1 cellular context compared by ENCODE assay signal in the genomic region with DNA sequence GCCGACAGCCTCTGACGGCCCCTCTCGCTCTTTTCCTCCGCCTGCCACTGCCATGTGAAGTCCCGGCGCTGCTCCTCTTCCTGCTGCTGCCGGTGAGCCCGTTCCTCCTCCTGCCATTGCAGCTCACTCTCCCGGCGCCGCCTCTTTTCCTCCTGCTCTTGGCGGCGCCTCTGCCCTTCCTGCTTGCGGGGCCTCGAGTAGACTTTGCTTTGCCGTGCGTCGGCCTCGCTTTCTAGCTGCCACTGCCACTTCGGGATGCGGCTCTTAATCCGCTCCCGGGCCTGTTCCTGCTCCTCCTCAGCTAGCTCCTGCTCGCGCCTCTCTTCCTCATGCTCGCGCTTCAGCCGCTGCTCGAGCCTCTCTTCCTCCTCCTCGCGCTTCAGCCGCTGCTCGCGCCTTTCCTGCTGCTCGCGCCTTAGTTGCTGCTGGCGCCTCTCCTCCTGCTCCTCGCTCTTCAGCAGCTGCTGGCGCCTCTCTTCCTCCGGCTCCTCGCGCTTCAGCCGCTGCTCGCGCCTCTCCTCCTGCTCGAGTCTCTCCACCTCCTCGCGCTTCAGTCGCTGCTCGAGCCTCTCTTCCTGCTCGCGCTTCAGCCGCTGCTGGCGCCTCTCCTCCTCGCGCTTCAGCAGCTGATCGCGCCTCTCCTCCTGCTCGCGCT.
TF ChIP-seq lines count a peak whose summit lies in the region.

No MANE protein-coding gene starts in this region.

TF ChIP-seq in HEK293, 187 proteins besides CTCF, POLR2A, EP300 and RAD21 (continued from another document and continues in another):
- no peak for TF ChIP-seq ZNF174 (tag by site-specific recombination; IDR thresholded peaks at IDR 0.05)
- no peak for TF ChIP-seq ZNF521 (tag by site-specific recombination; IDR thresholded peaks at IDR 0.05)
- TF ChIP-seq GLI2 (tag by site-specific recombination; IDR thresholded peaks at IDR 0.05; ENCODE audit: borderline replicate concordance, low read depth): no peak
- TF ChIP-seq KLF10 (tag by site-specific recombination; IDR thresholded peaks at IDR 0.05): no peak
- 0 out of 2 replicates have a peak, but pooled peaks have one; percentile 4 for TF ChIP-seq ZEB2 (tag by site-specific recombination; IDR thresholded peaks at IDR 0.05)
- TF ChIP-seq ZSCAN16 (tag by site-specific recombination; IDR thresholded peaks at IDR 0.05): no peak
- no peak for TF ChIP-seq ZNF146 (tag by site-specific recombination; IDR thresholded peaks at IDR 0.05)
- TF ChIP-seq ZNF335 (tag by site-specific recombination; conservative IDR thresholded peaks at IDR 0.05): peak; percentile 63; the same call in 1 of the 2 replicates
- TF ChIP-seq ZNF623 (tag by site-specific recombination; IDR thresholded peaks at IDR 0.05): no peak
- no peak for TF ChIP-seq ZNF155 (tag by site-specific recombination; IDR thresholded peaks at IDR 0.05)
- no peak for TF ChIP-seq ZXDB (tag by site-specific recombination; IDR thresholded peaks at IDR 0.05)
- TF ChIP-seq ZBTB21 (tag by site-specific recombination; IDR thresholded peaks at IDR 0.05): no peak
- TF ChIP-seq ZNF658 (tag by site-specific recombination; IDR thresholded peaks at IDR 0.05): no peak
- TF ChIP-seq ZNF2 (tag by site-specific recombination; IDR thresholded peaks at IDR 0.05): no peak
- no peak for TF ChIP-seq ZNF311 (tag by site-specific recombination; IDR thresholded peaks at IDR 0.05; ENCODE audit: borderline replicate concordance)
- no peak for TF ChIP-seq ZNF548 (tag by site-specific recombination; IDR thresholded peaks at IDR 0.05)
- no peak for TF ChIP-seq ZNF677 (tag by site-specific recombination; IDR thresholded peaks at IDR 0.05)
- TF ChIP-seq ZNF664 (tag by site-specific recombination; IDR thresholded peaks at IDR 0.05): no peak
- TF ChIP-seq ZNF274 (IDR thresholded peaks at IDR 0.05; ENCODE audit: low read length): no peak
- TF ChIP-seq ZNF274 (tag by site-specific recombination; IDR thresholded peaks at IDR 0.05; ENCODE audit: borderline replicate concordance): no peak
- TF ChIP-seq ZNF558 (tag by site-specific recombination; IDR thresholded peaks at IDR 0.05): no peak
- no peak for TF ChIP-seq GLIS2 (tag by site-specific recombination; IDR thresholded peaks at IDR 0.05)
- peak; percentile 26; the same call in 1 of the 2 replicates for TF ChIP-seq ZSCAN30 (tag by site-specific recombination; IDR thresholded peaks at IDR 0.05)
- no peak for TF ChIP-seq SCRT2 (tag by site-specific recombination; IDR thresholded peaks at IDR 0.05)
- TF ChIP-seq ZNF175 (tag by site-specific recombination; IDR thresholded peaks at IDR 0.05): no peak
- no peak for TF ChIP-seq ZBTB49 (tag by site-specific recombination; IDR thresholded peaks at IDR 0.05; ENCODE audit: low read depth)
- TF ChIP-seq ZNF223 (tag by site-specific recombination; IDR thresholded peaks at IDR 0.05): no peak
- no peak for TF ChIP-seq ZSCAN4 (tag by site-specific recombination; IDR thresholded peaks at IDR 0.05)
- TF ChIP-seq ZNF626 (tag by site-specific recombination; IDR thresholded peaks at IDR 0.05): no peak
- no peak; the same call in 1 of the 2 replicates for TF ChIP-seq ZIC2 (tag by site-specific recombination; IDR thresholded peaks at IDR 0.05)
- TF ChIP-seq ZNF501 (tag by site-specific recombination; IDR thresholded peaks at IDR 0.05): peak; percentile 42; the same call in 1 of the 2 replicates
- TF ChIP-seq, protein P1, sequence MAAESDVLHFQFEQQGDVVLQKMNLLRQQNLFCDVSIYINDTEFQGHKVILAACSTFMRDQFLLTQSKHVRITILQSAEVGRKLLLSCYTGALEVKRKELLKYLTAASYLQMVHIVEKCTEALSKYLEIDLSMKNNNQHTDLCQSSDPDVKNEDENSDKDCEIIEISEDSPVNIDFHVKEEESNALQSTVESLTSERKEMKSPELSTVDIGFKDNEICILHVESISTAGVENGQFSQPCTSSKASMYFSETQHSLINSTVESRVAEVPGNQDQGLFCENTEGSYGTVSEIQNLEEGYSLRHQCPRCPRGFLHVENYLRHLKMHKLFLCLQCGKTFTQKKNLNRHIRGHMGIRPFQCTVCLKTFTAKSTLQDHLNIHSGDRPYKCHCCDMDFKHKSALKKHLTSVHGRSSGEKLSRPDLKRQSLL (tag by site-specific recombination; IDR thresholded peaks at IDR 0.05): peak; percentile 95; the same call in 1 of the 2 replicates
- 0 out of 2 replicates have a peak, but pooled peaks have one; percentile 9 for TF ChIP-seq ZNF10 (tag by site-specific recombination; IDR thresholded peaks at IDR 0.05)
- peak; percentile 50 for TF ChIP-seq ZNF366 (tag by site-specific recombination; conservative IDR thresholded peaks at IDR 0.05)
- TF ChIP-seq, protein P2, sequence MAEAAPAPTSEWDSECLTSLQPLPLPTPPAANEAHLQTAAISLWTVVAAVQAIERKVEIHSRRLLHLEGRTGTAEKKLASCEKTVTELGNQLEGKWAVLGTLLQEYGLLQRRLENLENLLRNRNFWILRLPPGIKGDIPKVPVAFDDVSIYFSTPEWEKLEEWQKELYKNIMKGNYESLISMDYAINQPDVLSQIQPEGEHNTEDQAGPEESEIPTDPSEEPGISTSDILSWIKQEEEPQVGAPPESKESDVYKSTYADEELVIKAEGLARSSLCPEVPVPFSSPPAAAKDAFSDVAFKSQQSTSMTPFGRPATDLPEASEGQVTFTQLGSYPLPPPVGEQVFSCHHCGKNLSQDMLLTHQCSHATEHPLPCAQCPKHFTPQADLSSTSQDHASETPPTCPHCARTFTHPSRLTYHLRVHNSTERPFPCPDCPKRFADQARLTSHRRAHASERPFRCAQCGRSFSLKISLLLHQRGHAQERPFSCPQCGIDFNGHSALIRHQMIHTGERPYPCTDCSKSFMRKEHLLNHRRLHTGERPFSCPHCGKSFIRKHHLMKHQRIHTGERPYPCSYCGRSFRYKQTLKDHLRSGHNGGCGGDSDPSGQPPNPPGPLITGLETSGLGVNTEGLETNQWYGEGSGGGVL (tag by site-specific recombination; IDR thresholded peaks at IDR 0.05): no peak
- no peak for TF ChIP-seq ZNF19 (tag by site-specific recombination; IDR thresholded peaks at IDR 0.05; ENCODE audit: low read depth)
- TF ChIP-seq ZNF266 (tag by site-specific recombination; IDR thresholded peaks at IDR 0.05; ENCODE audit: low read depth): no peak
- no peak for TF ChIP-seq GFI1B (tag by site-specific recombination; IDR thresholded peaks at IDR 0.05)
- TF ChIP-seq ZNF302 (tag by site-specific recombination; IDR thresholded peaks at IDR 0.05; ENCODE audit: low read depth): no peak
- TF ChIP-seq, protein P3, sequence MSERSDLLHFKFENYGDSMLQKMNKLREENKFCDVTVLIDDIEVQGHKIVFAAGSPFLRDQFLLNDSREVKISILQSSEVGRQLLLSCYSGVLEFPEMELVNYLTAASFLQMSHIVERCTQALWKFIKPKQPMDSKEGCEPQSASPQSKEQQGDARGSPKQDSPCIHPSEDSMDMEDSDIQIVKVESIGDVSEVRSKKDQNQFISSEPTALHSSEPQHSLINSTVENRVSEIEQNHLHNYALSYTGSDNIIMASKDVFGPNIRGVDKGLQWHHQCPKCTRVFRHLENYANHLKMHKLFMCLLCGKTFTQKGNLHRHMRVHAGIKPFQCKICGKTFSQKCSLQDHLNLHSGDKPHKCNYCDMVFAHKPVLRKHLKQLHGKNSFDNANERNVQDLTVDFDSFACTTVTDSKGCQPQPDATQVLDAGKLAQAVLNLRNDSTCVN (tag by site-specific recombination; optimal IDR thresholded peaks at IDR 0.05): peak; percentile 91
- no peak for TF ChIP-seq ZNF416 (tag by site-specific recombination; IDR thresholded peaks at IDR 0.05)
- TF ChIP-seq, protein P4, sequence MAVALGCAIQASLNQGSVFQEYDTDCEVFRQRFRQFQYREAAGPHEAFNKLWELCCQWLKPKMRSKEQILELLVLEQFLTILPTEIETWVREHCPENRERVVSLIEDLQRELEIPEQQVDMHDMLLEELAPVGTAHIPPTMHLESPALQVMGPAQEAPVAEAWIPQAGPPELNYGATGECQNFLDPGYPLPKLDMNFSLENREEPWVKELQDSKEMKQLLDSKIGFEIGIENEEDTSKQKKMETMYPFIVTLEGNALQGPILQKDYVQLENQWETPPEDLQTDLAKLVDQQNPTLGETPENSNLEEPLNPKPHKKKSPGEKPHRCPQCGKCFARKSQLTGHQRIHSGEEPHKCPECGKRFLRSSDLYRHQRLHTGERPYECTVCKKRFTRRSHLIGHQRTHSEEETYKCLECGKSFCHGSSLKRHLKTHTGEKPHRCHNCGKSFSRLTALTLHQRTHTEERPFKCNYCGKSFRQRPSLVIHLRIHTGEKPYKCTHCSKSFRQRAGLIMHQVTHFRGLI (tag by site-specific recombination; IDR thresholded peaks at IDR 0.05): no peak
- no peak for TF ChIP-seq ZNF26 (tag by site-specific recombination; IDR thresholded peaks at IDR 0.05)
- TF ChIP-seq ZNF112 (tag by site-specific recombination; IDR thresholded peaks at IDR 0.05): no peak
- no peak for TF ChIP-seq TCF7L2 (IDR thresholded peaks at IDR 0.05; ENCODE audit: borderline replicate concordance, low read depth, low read length)
- no peak for TF ChIP-seq ZNF433 (tag by site-specific recombination; IDR thresholded peaks at IDR 0.05; ENCODE audit: low read depth)
- no peak for TF ChIP-seq ZNF660 (tag by site-specific recombination; IDR thresholded peaks at IDR 0.05)
- no peak for TF ChIP-seq ZNF555 (tag by site-specific recombination; conservative IDR thresholded peaks at IDR 0.05)
- TF ChIP-seq, protein P5, sequence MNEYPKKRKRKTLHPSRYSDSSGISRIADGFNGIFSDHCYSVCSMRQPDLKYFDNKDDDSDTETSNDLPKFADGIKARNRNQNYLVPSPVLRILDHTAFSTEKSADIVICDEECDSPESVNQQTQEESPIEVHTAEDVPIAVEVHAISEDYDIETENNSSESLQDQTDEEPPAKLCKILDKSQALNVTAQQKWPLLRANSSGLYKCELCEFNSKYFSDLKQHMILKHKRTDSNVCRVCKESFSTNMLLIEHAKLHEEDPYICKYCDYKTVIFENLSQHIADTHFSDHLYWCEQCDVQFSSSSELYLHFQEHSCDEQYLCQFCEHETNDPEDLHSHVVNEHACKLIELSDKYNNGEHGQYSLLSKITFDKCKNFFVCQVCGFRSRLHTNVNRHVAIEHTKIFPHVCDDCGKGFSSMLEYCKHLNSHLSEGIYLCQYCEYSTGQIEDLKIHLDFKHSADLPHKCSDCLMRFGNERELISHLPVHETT (tag by site-specific recombination; IDR thresholded peaks at IDR 0.05): no peak
- TF ChIP-seq ZNF792 (tag by site-specific recombination; IDR thresholded peaks at IDR 0.05): no peak
- TF ChIP-seq INSM2 (tag by site-specific recombination; IDR thresholded peaks at IDR 0.05): no peak; the same call in 1 of the 2 replicates
- TF ChIP-seq ZBTB20 (tag by site-specific recombination; IDR thresholded peaks at IDR 0.05): peak; percentile 65; the same call in 1 of the 2 replicates
- TF ChIP-seq ZBTB8A (tag by site-specific recombination; IDR thresholded peaks at IDR 0.05): no peak; the same call in 1 of the 2 replicates
